Comparison of ENCODE assay signal across 9 cellular contexts in genomic region chr1:110341146-110341871, GRCh38. TPM values are rescaled to one million over a fixed set of nuclear protein-coding genes. Genes with fewer than 3 reads are reported as not detected.
DNase-seq lines count a peak whose midpoint lies in the region; ATAC-seq and TF ChIP-seq lines count a peak whose summit lies in the region.
"Had no signal": no experiment of that assay in that cellular context is flagged by ENCODE, and none has a peak within 500 bp of the region (broad histone marks: within the 10 kb centered on the region; RNA-seq: fewer than 3 reads in every experiment).

No MANE protein-coding gene starts in this region.

- TF ChIP-seq CTCF in LNCaP clone FGC (IDR thresholded peaks at IDR 0.05; ENCODE audit: control insufficient read depth, extremely low read depth, insufficient read depth) (no peak), WTC11 (IDR thresholded peaks at IDR 0.05) (no peak)

- H3K36me3 ChIP-seq in neuron (ENCODE audit: insufficient read depth, low read length) = peaks cover 46% of the 10 kb centered on the region

- no peaks in the 10 kb centered on the region for H3K27me3 ChIP-seq in neuron (ENCODE audit: insufficient read depth, low read length)

- peak; percentile 41 for DNase-seq in DMS 273 (lab: John Stamatoyannopoulos, UW; ENCODE audit: unreplicated experiment)
- DNase-seq in DMS 273 treated with DMSO at 0.1 percent for 48 hours (lab: John Stamatoyannopoulos, UW) = no peak
- no peak for DNase-seq in LNCaP clone FGC (ENCODE audit: low read depth)
- DNase-seq in posterior vena cava (ENCODE audit: low spot score) = no peak
- DNase-seq in WTC11 (ENCODE audit: low spot score) = no peak
- DNase-seq: stimulated activated naive B cell treated with anti-CD40 and anti-IgM and Interleukin-4, amounts not matched to agents 10 μg/mL and 1 μg/mL and 100 μg/mL, for 72 hours had no signal

- CTCF ChIA-PET in WTC11 (lab: Charles Lee) = interaction anchor here (0.8 to 6.1 kb wide), 3 partner anchors 29 to 133 kb away, joined by 3 to 100 read pairs (median 4); partner anchors contain the start of gene KCNC4

- H3K9me3 ChIP-seq in neuron (ENCODE audit: low read length) = peaks cover 4% of the 10 kb centered on the region

- H3K4me3 ChIP-seq in LNCaP clone FGC (ENCODE audit: low read depth, low read length) (peak overlapping the region; percentile 87), neuron (ENCODE audit: low read length) (peak overlapping the region; percentile 38)

- peaks cover 56% of the 10 kb centered on the region for H3K4me1 ChIP-seq in neuron (ENCODE audit: insufficient read depth, low read length)

- no peaks in the 10 kb centered on the region for H3K27me3 Mint-ChIP-seq in dendritic cell treated with granulocyte-macrophage colony-stimulating factor and Interleukin-4, amounts not matched to agents 40 ng/mL and 50 ng/mL, for 4 days
- H3K27me3 Mint-ChIP-seq in WTC11 (ENCODE audit: low read depth) = no peaks in the 10 kb centered on the region
- H3K27me3 Mint-ChIP-seq: stimulated activated naive B cell treated with anti-CD40 and anti-IgM and Interleukin-4, amounts not matched to agents 10 μg/mL and 1 μg/mL and 100 μg/mL, for 72 hours had no signal

- H3K9me3 Mint-ChIP-seq in dendritic cell treated with granulocyte-macrophage colony-stimulating factor and Interleukin-4, amounts not matched to agents 40 ng/mL and 50 ng/mL, for 4 days = no peaks in the 10 kb centered on the region
- H3K9me3 Mint-ChIP-seq in WTC11 = peaks cover 2% of the 10 kb centered on the region
- H3K9me3 Mint-ChIP-seq: stimulated activated naive B cell treated with anti-CD40 and anti-IgM and Interleukin-4, amounts not matched to agents 10 μg/mL and 1 μg/mL and 100 μg/mL, for 72 hours had no signal

- ATAC-seq in HG03095 (IDR thresholded peaks at IDR 0.05; ENCODE audit: unreplicated experiment) (no peak), WTC11 (no peak)
- ATAC-seq: stimulated activated naive B cell treated with anti-CD40 and anti-IgM and Interleukin-4, amounts not matched to agents 10 μg/mL and 1 μg/mL and 100 μg/mL, for 72 hours had no signal

- no peak overlapping the region for H3K27ac Mint-ChIP-seq in dendritic cell treated with granulocyte-macrophage colony-stimulating factor and Interleukin-4, amounts not matched to agents 40 ng/mL and 50 ng/mL, for 4 days
- no peak overlapping the region; the same call in 1 of the 2 replicates for H3K27ac Mint-ChIP-seq in WTC11
- H3K27ac Mint-ChIP-seq: stimulated activated naive B cell treated with anti-CD40 and anti-IgM and Interleukin-4, amounts not matched to agents 10 μg/mL and 1 μg/mL and 100 μg/mL, for 72 hours had no signal

- POLR2A ChIA-PET in WTC11 (lab: Charles Lee) = interaction anchor here (1.8 kb wide), 1 partner anchor 8 kb away, joined by 3 read pairs; no protein-coding TSS in a partner anchor

- H3K36me3 Mint-ChIP-seq in dendritic cell treated with granulocyte-macrophage colony-stimulating factor and Interleukin-4, amounts not matched to agents 40 ng/mL and 50 ng/mL, for 4 days (ENCODE audit: low read depth) = peaks cover 34% of the 10 kb centered on the region
- peaks cover 47% of the 10 kb centered on the region for H3K36me3 Mint-ChIP-seq in WTC11

- H3K4me1 Mint-ChIP-seq in dendritic cell treated with granulocyte-macrophage colony-stimulating factor and Interleukin-4, amounts not matched to agents 40 ng/mL and 50 ng/mL, for 4 days (ENCODE audit: low read depth) = peaks cover 65% of the 10 kb centered on the region
- H3K4me1 Mint-ChIP-seq in WTC11 = peaks cover 72% of the 10 kb centered on the region

- no peak overlapping the region for H2AFZ ChIP-seq in neuron (ENCODE audit: low read depth, low read length)

- intact Hi-C loops in dendritic cell treated with granulocyte-macrophage colony-stimulating factor and Interleukin-4, amounts not matched to agents 40 ng/mL and 50 ng/mL, for 4 days (cut with micrococcal nuclease) = no loop called here
- intact Hi-C loops in posterior vena cava (cut with DNase I) = no loop called here

- H3K4me3 Mint-ChIP-seq in dendritic cell treated with granulocyte-macrophage colony-stimulating factor and Interleukin-4, amounts not matched to agents 40 ng/mL and 50 ng/mL, for 4 days = peak overlapping the region; percentile 17
- no peak overlapping the region for H3K4me3 Mint-ChIP-seq in WTC11
- H3K4me3 Mint-ChIP-seq: stimulated activated naive B cell treated with anti-CD40 and anti-IgM and Interleukin-4, amounts not matched to agents 10 μg/mL and 1 μg/mL and 100 μg/mL, for 72 hours had no signal

TF ChIP-seq in WTC11, 78 proteins besides CTCF, POLR2A, EP300 and RAD21:
- no peak for TF ChIP-seq ZNF317 (CRISPR knock-in tag; IDR thresholded peaks at IDR 0.05; ENCODE audit: borderline replicate concordance, low read depth)

RNA-seq across cellular contexts. Expression of gene RBM15, which starts 2.1 kb away (rescaled TPM):
- 10 to 100 TPM; 14.8 to 15.9 TPM for total RNA-seq in posterior vena cava
- 43.5 to 50.6 TPM (median 44.8 TPM) in 3 replicates for total RNA-seq in WTC11 (2021)

RNA-seq across cellular contexts. Expression of gene SLC16A4, which starts 49.5 kb away (rescaled TPM):
- total RNA-seq in posterior vena cava (1 to 10 TPM; 8.0 to 8.6 TPM), WTC11 (2021) (0.11 to 0.30 TPM (median 0.28 TPM) in 3 replicates)
